In the genomic region with DNA sequence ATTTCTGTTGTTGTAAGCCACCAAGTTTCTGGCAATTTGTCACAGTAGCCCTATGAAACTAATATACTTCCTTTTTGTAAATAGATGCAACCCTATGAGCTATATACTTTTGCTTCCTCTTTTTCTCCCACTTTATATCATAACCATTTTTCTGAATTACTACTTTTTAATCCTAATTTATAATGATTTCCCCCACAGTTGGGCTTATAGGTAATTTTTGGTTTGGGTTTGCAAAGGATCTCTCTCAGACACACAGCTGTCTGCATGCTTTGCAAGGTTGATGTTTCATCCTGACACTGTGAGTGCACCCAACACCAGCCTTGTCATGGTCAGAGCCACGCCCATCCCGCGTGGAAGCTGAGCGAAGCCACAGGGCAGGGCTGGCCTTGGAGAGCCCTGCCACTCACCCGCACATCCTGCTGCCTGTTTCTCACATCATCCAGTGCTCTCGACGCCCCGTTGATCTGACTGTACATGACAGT, we compare ENCODE assay signal across 8 cellular contexts. TPM values are rescaled to one million over a fixed set of nuclear protein-coding genes. Genes with fewer than 3 reads are reported as not detected.
DNase-seq lines count a peak whose midpoint lies in the region; ATAC-seq, FAIRE-seq and TF ChIP-seq lines count a peak whose summit lies in the region.

No MANE protein-coding gene starts in this region.

- TF ChIP-seq POLR2A in GM12892 (IDR thresholded peaks at IDR 0.05; ENCODE audit: low read depth, low read length) (no peak), suprapubic skin (IDR thresholded peaks at IDR 0.05) (no peak)

- H3K9me3 Mint-ChIP-seq in activated T-cell treated with anti-CD3 and anti-CD28 coated beads, Interleukin-2, amount 50 U/mL, for 72 hours, result no peaks in the 10 kb centered on the region

- H3K36me3 Mint-ChIP-seq in activated T-cell treated with anti-CD3 and anti-CD28 coated beads, Interleukin-2, amount 50 U/mL, for 72 hours (ENCODE audit: insufficient read depth in 2 of 2), result peaks cover 47 to 64% of the 10 kb centered on the region in 2 donors

- no peak for FAIRE-seq in GM12892 (lab: Jason Lieb, UNC)

- peak; percentile 29 for TF ChIP-seq CTCF in neutrophil (IDR thresholded peaks at IDR 0.05)
- TF ChIP-seq CTCF in suprapubic skin (IDR thresholded peaks at IDR 0.05), result no peak
- TF ChIP-seq CTCF in WERI-Rb-1 (IDR thresholded peaks at IDR 0.05; ENCODE audit: low read depth, low read length), result no peak

- TF ChIP-seq EP300 in suprapubic skin (IDR thresholded peaks at IDR 0.05), result no peak

- H3K36me3 ChIP-seq in neutrophil, result peaks cover 87% of the 10 kb centered on the region
- H3K36me3 ChIP-seq in suprapubic skin, result peaks cover 53% of the 10 kb centered on the region
- peaks cover 63% of the 10 kb centered on the region for H3K36me3 ChIP-seq in WERI-Rb-1

- no peaks in the 10 kb centered on the region for H3K27me3 ChIP-seq in neutrophil
- no peaks in the 10 kb centered on the region for H3K27me3 ChIP-seq in suprapubic skin
- H3K27me3 ChIP-seq in WERI-Rb-1 (ENCODE audit: insufficient read depth, low read depth, severe bottlenecking), result no peaks in the 10 kb centered on the region

- peak overlapping the region; percentile 72 to 82 for H3K4me3 Mint-ChIP-seq in activated T-cell treated with anti-CD3 and anti-CD28 coated beads, Interleukin-2, amount 50 U/mL, for 72 hours

- H3K4me3 ChIP-seq in neutrophil (ENCODE audit: low read depth in 1 of 2, low read length in 1 of 2) (peak overlapping the region; percentile 86 to 94), suprapubic skin (no peak overlapping the region), WERI-Rb-1 (ENCODE audit: low read depth, low read length) (no peak overlapping the region)

- H3K9me3 ChIP-seq in neutrophil (no peaks in the 10 kb centered on the region), suprapubic skin (no peaks in the 10 kb centered on the region), WERI-Rb-1 (ENCODE audit: severe bottlenecking) (no peaks in the 10 kb centered on the region)

- H3K27me3 Mint-ChIP-seq in activated T-cell treated with anti-CD3 and anti-CD28 coated beads, Interleukin-2, amount 50 U/mL, for 72 hours (ENCODE audit: low read depth), result no peaks in the 10 kb centered on the region

- H3K27ac ChIP-seq in neutrophil, result peak overlapping the region; percentile 94
- no peak overlapping the region for H3K27ac ChIP-seq in suprapubic skin
- no peak overlapping the region for H3K27ac ChIP-seq in WERI-Rb-1

- H3K4me1 ChIP-seq in neutrophil (ENCODE audit: control insufficient read depth in 1 of 2, insufficient read depth in 1 of 2, low read depth in 1 of 2, low read length in 1 of 2), result peaks cover 64 to 80% of the 10 kb centered on the region in 2 experiments
- H3K4me1 ChIP-seq in suprapubic skin, result peaks cover 49% of the 10 kb centered on the region

- H3K4me1 Mint-ChIP-seq in activated T-cell treated with anti-CD3 and anti-CD28 coated beads, Interleukin-2, amount 50 U/mL, for 72 hours (ENCODE audit: low read depth), result peaks cover 57% of the 10 kb centered on the region

- peak; percentile 58 for DNase-seq in GM12892 (ENCODE audit: insufficient read length)
- DNase-seq in HT1080 (ENCODE audit: low read depth), result peak; percentile 36
- peak in 1 of 2 donors; percentile 38 for DNase-seq in activated T-cell treated with anti-CD3 and anti-CD28 coated beads, Interleukin-2, amount 50 U/mL, for 72 hours
- no peak for DNase-seq in NCI-H2171 treated with DMSO at 0.1 percent for 48 hours (lab: John Stamatoyannopoulos, UW)
- no peak for DNase-seq in suprapubic skin (ENCODE audit: low spot score in 2 of 2)
- DNase-seq in WERI-Rb-1, result no peak

- peak; percentile 79 for ATAC-seq in GM21447 (IDR thresholded peaks at IDR 0.05; ENCODE audit: unreplicated experiment)
- ATAC-seq in activated T-cell treated with anti-CD3 and anti-CD28 coated beads, Interleukin-2, amount 50 U/mL, for 72 hours (replicated peaks in 1 of 2), result peak; percentile 51 to 69

- peak overlapping the region; percentile 87 for H3K27ac Mint-ChIP-seq in activated T-cell treated with anti-CD3 and anti-CD28 coated beads, Interleukin-2, amount 50 U/mL, for 72 hours

- 40% methylated on average over 8 of the region's 8 CpGs for WGBS in suprapubic skin

RNA-seq across cellular contexts. Expression of gene TRIM25, which starts 5.7 kb away (rescaled TPM):
- 44.3 TPM for polyA plus RNA-seq in GM12892 (2012; ENCODE audit: missing spikeins)
- total RNA-seq in HT1080 (2014; rRNA removed; shearing (Covaris generic)), result 19.8 and 31.7 TPM in 2 replicates
- 38.7 and 46.3 TPM in 2 replicates for polyA plus RNA-seq in HT1080 (2015; cell fraction: cytosol; rRNA removed)
- polyA plus RNA-seq in HT1080 (2015; cell fraction: nucleus; rRNA removed), result 113 and 121 TPM in 2 replicates
- total RNA-seq in activated T-cell treated with anti-CD3 and anti-CD28 coated beads, Interleukin-2, amount 50 U/mL, for 72 hours, result 100 to 1,000 TPM; 197 to 235 TPM
- 100 to 1,000 TPM in 1 of 4 donors, 10 to 100 TPM in 3; 39.2 to 175 (median 55.9) TPM for total RNA-seq in suprapubic skin

RNA-seq across cellular contexts. Expression of gene COIL, which starts 52.7 kb away (rescaled TPM):
- 18.5 TPM for polyA plus RNA-seq in GM12892 (2012; ENCODE audit: missing spikeins)
- 15.1 and 16.9 TPM in 2 replicates for total RNA-seq in HT1080 (2014; rRNA removed; shearing (Covaris generic))
- 13.0 and 15.5 TPM in 2 replicates for polyA plus RNA-seq in HT1080 (2015; cell fraction: cytosol; rRNA removed)
- 27.6 and 31.5 TPM in 2 replicates for polyA plus RNA-seq in HT1080 (2015; cell fraction: nucleus; rRNA removed)
- 10 to 100 TPM; 16.6 to 17.9 TPM for total RNA-seq in activated T-cell treated with anti-CD3 and anti-CD28 coated beads, Interleukin-2, amount 50 U/mL, for 72 hours
- total RNA-seq in suprapubic skin, result 10 to 100 TPM; 13.0 to 15.6 (median 14.0) TPM

Comparison
In these comparisons a context has a peak if more than half of its experiments do, and no peak if none do; other contexts are left out.
1. DNase-seq: peak in GM12892 (single experiment) and HT1080 (single experiment); none in NCI-H2171 treated with DMSO at 0.1 percent for 48 hours (single experiment), suprapubic skin (0 of 2) and WERI-Rb-1 (single experiment).
2. H3K4me3 ChIP-seq: peak in neutrophil (2 of 2); none in suprapubic skin (single experiment) and WERI-Rb-1 (single experiment).